19 cellular contexts compared by ENCODE assay signal in genomic region chr20:1363522-1363921, GRCh38. TPM values are rescaled to one million over a fixed set of nuclear protein-coding genes. Genes with fewer than 3 reads are reported as not detected.
DNase-seq lines count a peak whose midpoint lies in the region; ATAC-seq, FAIRE-seq and TF ChIP-seq lines count a peak whose summit lies in the region.
"Had no signal": no experiment of that assay in that cellular context is flagged by ENCODE, and none has a peak within 500 bp of the region (broad histone marks: within the 10 kb centered on the region; RNA-seq: fewer than 3 reads in every experiment).

No MANE protein-coding gene starts in this region.

- H3K79me2 ChIP-seq in Loucy (ENCODE audit: insufficient read depth, low read length) (peaks cover 9% of the 10 kb centered on the region; the same call in 1 of the 2 replicates), GM12878 (ENCODE audit: control insufficient read depth, insufficient read depth, low read length) (no peaks in the 10 kb centered on the region)

- peaks cover 67% of the 10 kb centered on the region for H3K4me1 Mint-ChIP-seq in activated CD4-positive, alpha-beta T cell treated with anti-CD3 and anti-CD28 coated beads for 36 hours

- POLR2A ChIA-PET in activated CD4-positive, alpha-beta T cell treated with anti-CD3 and anti-CD28 coated beads for 36 hours (lab: Charles Lee) = interaction anchor here (0.6 kb wide), 1 partner anchor 48 kb away, joined by 3 read pairs; no protein-coding TSS in a partner anchor
- POLR2A ChIA-PET in GM12878 (lab: Charles Lee) = no interaction called here

- H4K20me1 ChIP-seq in Loucy (ENCODE audit: insufficient read depth, low read length, poor library complexity, severe bottlenecking) (peaks cover 3% of the 10 kb centered on the region), GM12878 (ENCODE audit: control insufficient read depth, insufficient read depth) (no peaks in the 10 kb centered on the region)

- H3K4me1 ChIP-seq in Loucy (ENCODE audit: insufficient read depth, low read length, poor library complexity, severe bottlenecking) (peaks cover 36% of the 10 kb centered on the region), GM12878 (ENCODE audit: control insufficient read depth, insufficient read depth, low read length) (peaks cover 1% of the 10 kb centered on the region; the same call in 1 of the 2 replicates), neutrophil (ENCODE audit: control insufficient read depth in 1 of 2, insufficient read depth in 1 of 2, low read depth in 1 of 2, low read length in 1 of 2) (peaks cover 37 to 39% of the 10 kb centered on the region in 2 experiments)
- H3K4me1 ChIP-seq: breast epithelium, suprapubic skin had no signal

- H3K4me3 ChIP-seq in Loucy (ENCODE audit: low read length, poor library complexity, severe bottlenecking) (peak overlapping the region; percentile 33), GM12878 (no peak overlapping the region), neutrophil (ENCODE audit: low read depth in 1 of 2, low read length in 1 of 2) (peak overlapping the region in 1 of 2 experiments; percentile 29)
- H3K4me3 ChIP-seq: breast epithelium, K562, skin epidermis, suprapubic skin had no signal

- H3K9me3 ChIP-seq in Loucy (ENCODE audit: insufficient read depth, low read depth, low read length) (no peaks in the 10 kb centered on the region), GM12878 (replicated peaks; ENCODE audit: control insufficient read depth, insufficient read depth, low read length) (no peaks in the 10 kb centered on the region), neutrophil (no peaks in the 10 kb centered on the region)
- H3K9me3 ChIP-seq: breast epithelium, suprapubic skin had no signal

- TF ChIP-seq CTCF in Loucy (conservative IDR thresholded peaks at IDR 0.05; ENCODE audit: low read length) (no peak), GM12878 (IDR thresholded peaks at IDR 0.05 in 2 of 3, conservative IDR thresholded peaks at IDR 0.05 in 1 of 3; ENCODE audit: control insufficient read depth in 2 of 3, extremely low read depth in 1 of 3, insufficient read depth in 1 of 3, low read depth in 3 of 3, low read length in 3 of 3) (no peak), neutrophil (IDR thresholded peaks at IDR 0.05) (no peak)

- H3K27ac Mint-ChIP-seq in activated CD4-positive, alpha-beta T cell treated with anti-CD3 and anti-CD28 coated beads for 36 hours = peak overlapping the region; percentile 82

- H3K27me3 Mint-ChIP-seq in activated CD4-positive, alpha-beta T cell treated with anti-CD3 and anti-CD28 coated beads for 36 hours = no peaks in the 10 kb centered on the region

- CTCF ChIA-PET in activated CD4-positive, alpha-beta T cell treated with anti-CD3 and anti-CD28 coated beads for 36 hours (lab: Charles Lee) = interaction anchor here (1.4 kb wide), 1 partner anchor 19 kb away, joined by 4 read pairs; no protein-coding TSS in a partner anchor
- CTCF ChIA-PET in GM12878 (lab: Yijun Ruan, JAX) = no interaction called here

- no peaks in the 10 kb centered on the region for H3K27me3 ChIP-seq in Loucy (ENCODE audit: insufficient read depth, low read length, poor library complexity, severe bottlenecking)
- H3K27me3 ChIP-seq in GM12878 (replicated peaks in 1 of 2; ENCODE audit: control insufficient read depth in 2 of 2, insufficient read depth in 2 of 2, low read length in 1 of 2) = no peaks in the 10 kb centered on the region
- no peaks in the 10 kb centered on the region for H3K27me3 ChIP-seq in neutrophil
- H3K27me3 ChIP-seq: breast epithelium, suprapubic skin had no signal

- WGBS in GM12878 (ENCODE audit: insufficient coverage, insufficient replicate concordance, low lambda C conversion rate, missing lambda C conversion rate) = 66% methylated on average over 5 of the region's 5 CpGs

- H3K4me3 Mint-ChIP-seq in activated CD4-positive, alpha-beta T cell treated with anti-CD3 and anti-CD28 coated beads for 36 hours = no peak overlapping the region
- H3K4me3 Mint-ChIP-seq: HFFc6 had no signal

- FAIRE-seq in GM12878 (lab: Jason Lieb, UNC) = peak; percentile 44
- FAIRE-seq: A204.1, frontal cortex, K562, keratinocyte had no signal

- H3K36me3 Mint-ChIP-seq in activated CD4-positive, alpha-beta T cell treated with anti-CD3 and anti-CD28 coated beads for 36 hours (ENCODE audit: low read depth) = peaks cover 66% of the 10 kb centered on the region

- no peaks in the 10 kb centered on the region for H3K9me2 ChIP-seq in Loucy (replicated peaks; ENCODE audit: low read depth, low read length)

- H3K27ac ChIP-seq in GM12878 (ENCODE audit: control insufficient read depth, insufficient read depth) = no peak overlapping the region
- peak overlapping the region; percentile 88 for H3K27ac ChIP-seq in neutrophil
- H3K27ac ChIP-seq: breast epithelium, suprapubic skin had no signal

- in situ Hi-C loops in GM12878 (cut with MboI) = no loop called here

- SMC1A ChIA-PET in GM12878 (lab: Charles Lee; ENCODE audit: uncharacterized antibody, unreplicated experiment) = no interaction called here

- peaks cover 39% of the 10 kb centered on the region for H3K36me3 ChIP-seq in Loucy (ENCODE audit: insufficient read depth, low read length)
- H3K36me3 ChIP-seq in GM12878 (ENCODE audit: control insufficient read depth in 2 of 2, insufficient read depth in 2 of 2, low read length in 1 of 2) = peaks cover 3 to 17% of the 10 kb centered on the region in 2 experiments; a peak in 3 of 4 replicates
- peaks cover 30% of the 10 kb centered on the region for H3K36me3 ChIP-seq in neutrophil
- H3K36me3 ChIP-seq: breast epithelium had no signal

- no peak for TF ChIP-seq POLR2A in GM12878 (IDR thresholded peaks at IDR 0.05; ENCODE audit: low read depth, low read length)

- no peak for TF ChIP-seq RAD21 in GM12878 (IDR thresholded peaks at IDR 0.05; ENCODE audit: insufficient read depth, low read depth, low read length)

- no peaks in the 10 kb centered on the region for H3F3A ChIP-seq in Loucy (ENCODE audit: low read depth)

- no TSS peak for BruUV-seq in GM12878 (replicated peaks; lab: Mats Ljungman, UMichigan)

- TF ChIP-seq EP300 in GM12878 (IDR thresholded peaks at IDR 0.05; ENCODE audit: borderline replicate concordance in 1 of 2, control insufficient read depth in 1 of 2, low read depth in 2 of 2, low read length in 2 of 2) = no peak

- intact Hi-C loops in activated CD4-positive, alpha-beta T cell treated with anti-CD3 and anti-CD28 coated beads for 36 hours (cut with DNase I, micrococcal nuclease) = no loop called here
- intact Hi-C loops in GM12878 (cut with micrococcal nuclease; ENCODE audit: unreplicated experiment) = no loop called here

- H3K4me2 ChIP-seq in Loucy (ENCODE audit: low read depth, low read length, poor library complexity, severe bottlenecking) = peak overlapping the region; percentile 61
- no peak overlapping the region for H3K4me2 ChIP-seq in GM12878 (ENCODE audit: control insufficient read depth, insufficient read depth)

- H2AFZ ChIP-seq in Loucy (ENCODE audit: low read length) (no peak overlapping the region), GM12878 (ENCODE audit: control insufficient read depth, low read depth, low read length) (no peak overlapping the region)

- RAD21 ChIA-PET in GM12878 (lab: Charles Lee; ENCODE audit: unreplicated experiment) = no interaction called here

- H3K9ac ChIP-seq in Loucy (ENCODE audit: low read depth, low read length, poor library complexity, severe bottlenecking) (peak overlapping the region; percentile 23), GM12878 (ENCODE audit: control insufficient read depth, insufficient read depth, low read length) (no peak overlapping the region)

- H3K9me3 Mint-ChIP-seq in activated CD4-positive, alpha-beta T cell treated with anti-CD3 and anti-CD28 coated beads for 36 hours (ENCODE audit: low read depth) = no peaks in the 10 kb centered on the region
- H3K9me3 Mint-ChIP-seq: HFFc6 had no signal

- DNase-seq in activated CD4-positive, alpha-beta T cell treated with anti-CD3 and anti-CD28 coated beads for 36 hours = no peak
- DNase-seq in activated CD4-positive, alpha-beta T cell treated with anti-CD3 and anti-CD28 coated beads for 48 hours = no peak
- DNase-seq in GM12878 (ENCODE audit: low read depth, low spot score) = no peak
- no peak for DNase-seq in NCI-H1436 treated with DMSO at 0.1 percent for 48 hours (lab: John Stamatoyannopoulos, UW)
- DNase-seq in pons (ENCODE audit: low spot score) = no peak
- DNase-seq in GM19240 (ENCODE audit: insufficient read length, low spot score) = no peak
- DNase-seq: erythroblast, HFFc6, PC-3, T-helper 9 cell had no signal

- ATAC-seq in activated CD4-positive, alpha-beta T cell treated with anti-CD3 and anti-CD28 coated beads for 36 hours = no peak
- ATAC-seq in GM12878 = no peak
- ATAC-seq: K562, PC-3 had no signal

RNA-seq across cellular contexts. Expression of gene FKBP1A, which starts 29.3 kb away (rescaled TPM):
- total RNA-seq in activated CD4-positive, alpha-beta T cell treated with anti-CD3 and anti-CD28 coated beads for 36 hours = 100 to 1,000 TPM; 265 to 316 TPM
- 70.3 and 80.3 TPM in 2 replicates for total RNA-seq in GM12878 (2013; cell fraction: nucleolus; rRNA removed)
- total RNA-seq in GM12878 (2014; rRNA removed) = 88.4 and 103 TPM in 2 replicates
- 121 and 129 TPM in 2 replicates for total RNA-seq in GM12878 (2014; rRNA removed; fragmentation: Illumina TruSeq; extraction: Trizol)
- 249 and 256 TPM in 2 replicates for total RNA-seq in GM12878 (2021)
- 293 TPM for polyA plus RNA-seq in GM12878 (2011; ENCODE audit: low read depth)
- polyA plus RNA-seq in GM12878 (2011; rRNA removed) = 412 and 519 TPM in 2 replicates
- 500 and 750 TPM in 2 replicates for polyA plus RNA-seq in GM12878 (2011; cell fraction: cytosol; rRNA removed)
- 213 and 233 TPM in 2 replicates for polyA plus RNA-seq in GM12878 (2011; cell fraction: nucleus; rRNA removed)
- 216 and 253 TPM in 2 replicates for polyA plus RNA-seq in GM12878 (2012)
- 687 and 768 TPM in 2 replicates for polyA plus RNA-seq in GM12878 (2014; fragmentation: Illumina TruSeq; extraction: Trizol)
- polyA plus RNA-seq in GM12878 (2014; fragmentation: Nextera tagmentation; extraction: Ambion mirVana) = 100 to 1,000 TPM; 150 to 166 TPM
- 258 and 259 TPM in 2 replicates for polyA plus RNA-seq in GM12878 (2014; rRNA removed)
- polyA plus RNA-seq in GM12878 (2016; fragmentation: Nextera tagmentation; extraction: Ambion mirVana) = 100 to 1,000 TPM; 590 TPM
- polyA minus RNA-seq in GM12878 (2011; rRNA and poly(A)+ RNA removed) = 288 and 300 TPM in 2 replicates
- 71.6 and 94.4 TPM in 2 replicates for polyA minus RNA-seq in GM12878 (2011; cell fraction: cytosol; rRNA and poly(A)+ RNA removed)
- 37.8 and 43.9 TPM in 2 replicates for polyA minus RNA-seq in GM12878 (2011; cell fraction: nucleus; rRNA and poly(A)+ RNA removed)

RNA-seq across cellular contexts. Expression of gene SDCBP2, which starts 34.6 kb away (rescaled TPM):
- total RNA-seq in activated CD4-positive, alpha-beta T cell treated with anti-CD3 and anti-CD28 coated beads for 36 hours = 1 to 10 TPM; 2.8 to 3.2 TPM
- total RNA-seq in GM12878 (2013; cell fraction: nucleolus; rRNA removed) = 1.3 and 2.6 TPM in 2 replicates
- total RNA-seq in GM12878 (2014; rRNA removed) = 0.60 and 1.1 TPM in 2 replicates
- total RNA-seq in GM12878 (2014; rRNA removed; fragmentation: Illumina TruSeq; extraction: Trizol) = 0.45 and 0.60 TPM in 2 replicates
- 0.77 and 1.5 TPM in 2 replicates for total RNA-seq in GM12878 (2021)
- polyA plus RNA-seq in GM12878 (2011; ENCODE audit: low read depth) = 0.91 TPM
- polyA plus RNA-seq in GM12878 (2011; rRNA removed) = 1.3 and 1.5 TPM in 2 replicates
- polyA plus RNA-seq in GM12878 (2011; cell fraction: cytosol; rRNA removed) = 2.3 and 3.4 TPM in 2 replicates
- polyA plus RNA-seq in GM12878 (2011; cell fraction: nucleus; rRNA removed) = 5.3 and 9.1 TPM in 2 replicates
- polyA plus RNA-seq in GM12878 (2012) = 2.0 and 3.7 TPM in 2 replicates
- polyA plus RNA-seq in GM12878 (2014; fragmentation: Illumina TruSeq; extraction: Trizol) = 0.51 and 0.96 TPM in 2 replicates
- under 1 TPM in 1 of 2 experiments, not detected in 1; 0.16 TPM for polyA plus RNA-seq in GM12878 (2014; fragmentation: Nextera tagmentation; extraction: Ambion mirVana)
- polyA plus RNA-seq in GM12878 (2014; rRNA removed) = 1.3 and 1.9 TPM in 2 replicates
- 1 to 10 TPM; 1.4 to 2.4 TPM for polyA plus RNA-seq in GM12878 (2016; fragmentation: Nextera tagmentation; extraction: Ambion mirVana)
- polyA minus RNA-seq in GM12878 (2011; rRNA and poly(A)+ RNA removed) = 0.29 and 1.0 TPM in 2 replicates
- polyA minus RNA-seq in GM12878 (2011; cell fraction: cytosol; rRNA and poly(A)+ RNA removed) = 1.5 TPM in 1 of 2 replicates, not detected in the other
- 0.85 and 1.2 TPM in 2 replicates for polyA minus RNA-seq in GM12878 (2011; cell fraction: nucleus; rRNA and poly(A)+ RNA removed)
